ENCODE assay signal across 1 cellular context in genomic region chr17:57404073-57404472, GRCh38.
TF ChIP-seq lines count a peak whose summit lies in the region.

No MANE protein-coding gene starts in this region.

TF ChIP-seq in H1, 55 proteins besides CTCF, POLR2A, EP300 and RAD21 (continued from another document):
- TF ChIP-seq, protein P1, sequence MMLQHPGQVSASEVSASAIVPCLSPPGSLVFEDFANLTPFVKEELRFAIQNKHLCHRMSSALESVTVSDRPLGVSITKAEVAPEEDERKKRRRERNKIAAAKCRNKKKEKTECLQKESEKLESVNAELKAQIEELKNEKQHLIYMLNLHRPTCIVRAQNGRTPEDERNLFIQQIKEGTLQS (IDR thresholded peaks at IDR 0.05; ENCODE audit: insufficient read depth, low read depth, low read length) = no peak
- no peak for TF ChIP-seq HDAC2 (IDR thresholded peaks at IDR 0.05; ENCODE audit: borderline replicate concordance in 1 of 2, low read depth in 2 of 2, low read length in 2 of 2)
